Comparison of ENCODE assay signal across 9 cellular contexts in the genomic region with DNA sequence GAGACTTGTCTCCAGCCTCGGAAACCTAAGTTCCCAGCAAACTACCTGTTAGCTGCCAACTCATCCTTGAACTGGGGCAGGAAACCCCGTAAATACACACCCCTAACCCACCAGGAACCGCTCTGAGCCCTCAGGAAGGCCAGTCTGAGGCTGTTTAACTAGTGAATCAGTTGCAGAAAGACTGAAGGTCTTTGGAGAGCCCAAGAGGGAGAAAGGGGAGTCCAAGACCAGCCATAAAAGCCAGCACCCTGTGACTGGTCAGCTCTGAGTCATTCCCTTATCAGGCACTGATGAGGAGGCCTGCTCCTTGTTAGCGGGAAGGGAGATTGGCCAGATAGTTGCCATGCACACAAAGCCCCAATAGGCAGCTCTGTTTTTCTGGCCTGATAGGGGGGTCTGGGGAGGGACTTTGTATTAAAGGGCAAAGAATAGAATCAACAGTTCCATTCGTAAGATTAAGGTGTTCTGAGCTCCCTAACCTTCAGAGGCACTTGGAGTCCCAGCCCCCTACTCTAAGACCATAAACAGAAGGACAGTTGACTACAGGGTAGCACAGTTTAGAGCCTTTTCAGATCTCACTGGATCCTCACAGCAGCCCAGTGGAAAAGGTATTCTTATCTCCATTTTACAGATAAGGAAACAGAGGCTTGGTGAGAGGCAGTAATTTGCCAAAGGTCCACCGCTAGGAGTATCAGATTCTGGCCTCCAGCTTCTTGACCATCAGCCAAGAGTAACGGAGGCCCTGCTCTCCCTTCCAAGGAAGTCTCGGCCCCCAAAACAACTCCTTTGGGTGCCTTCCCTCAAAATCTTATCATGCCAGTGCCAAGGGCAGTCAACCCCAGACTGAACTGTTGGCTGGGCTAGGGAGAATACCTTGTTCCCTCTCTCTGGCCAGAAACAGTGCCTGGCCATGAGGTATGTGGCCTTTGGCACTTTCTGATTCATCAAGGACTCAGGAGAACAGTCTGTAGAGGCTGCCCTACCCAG. TPM values are rescaled to one million over a fixed set of nuclear protein-coding genes. Genes with fewer than 3 reads are reported as not detected.
A peak's percentile ranks its signal among the peaks of the same experiment; 100 is the strongest.
DNase-seq lines count a peak whose midpoint lies in the region; ATAC-seq and TF ChIP-seq lines count a peak whose summit lies in the region.
"Had no signal": no experiment of that assay in that cellular context is flagged by ENCODE, and none has a peak within 500 bp of the region (broad histone marks: within the 10 kb centered on the region; RNA-seq: fewer than 3 reads in every experiment).

No MANE protein-coding gene starts in this region.

- TF ChIP-seq CTCF in AG04450 (IDR thresholded peaks at IDR 0.05; ENCODE audit: low read depth, low read length), result no peak
- TF ChIP-seq CTCF in mammary epithelial cell (conservative IDR thresholded peaks at IDR 0.05 in 1 of 2, IDR thresholded peaks at IDR 0.05 in 1 of 2; ENCODE audit: extremely low read depth in 1 of 2, insufficient read depth in 1 of 2, low read depth in 1 of 2, low read length in 2 of 2), result no peak
- TF ChIP-seq CTCF in mesothelial cell of epicardium (IDR thresholded peaks at IDR 0.05; ENCODE audit: unreplicated experiment), result no peak

- H3K36me3 ChIP-seq in HUES6 (ENCODE audit: control insufficient read depth, insufficient read depth, low read length) (no peaks in the 10 kb centered on the region; the same call in 1 of the 2 replicates), mammary epithelial cell (ENCODE audit: insufficient read depth, low read length) (no peaks in the 10 kb centered on the region)

- H3K79me2 ChIP-seq in mammary epithelial cell (ENCODE audit: insufficient read depth, low read length), result no peaks in the 10 kb centered on the region

- H3K4me1 Mint-ChIP-seq in mesothelial cell of epicardium, result peaks cover 58% of the 10 kb centered on the region

- TSS peak; percentile 94 for BruUV-seq in mammary epithelial cell (replicated peaks; lab: Mats Ljungman, UMichigan)

- H3K27ac ChIP-seq in AG04450 (ENCODE audit: low read depth, low read length), result peak overlapping the region; percentile 81
- peak overlapping the region; percentile 78; the same call in 1 of the 2 replicates for H3K27ac ChIP-seq in HUES6 (ENCODE audit: low read depth, low read length)
- peak overlapping the region; percentile 67 for H3K27ac ChIP-seq in mammary epithelial cell (ENCODE audit: insufficient read depth, low read depth, low read length)

- H3K4me2 ChIP-seq in mammary epithelial cell (ENCODE audit: insufficient read depth, low read depth, low read length), result peak overlapping the region; percentile 2

- CTCF ChIA-PET in AG04450 (lab: Charles Lee) (interaction anchor here (1.0 to 3.8 kb wide), 2 partner anchors 19 to 119 kb away, joined by 4 to 26 read pairs; no protein-coding TSS in a partner anchor), mammary epithelial cell (lab: Charles Lee; ENCODE audit: low non-redundant PET) (no interaction called here)

- DNase-seq in AG04450 (ENCODE audit: low read depth, low spot score) (peak; percentile 61), mammary epithelial cell (peak; percentile 91), mesothelial cell of epicardium (ENCODE audit: low spot score in 2 of 2, unreplicated experiment in 2 of 2) (no peak), Ammon's horn (ENCODE audit: low spot score) (no peak)
- no peak for DNase-seq in activated naive CD4-positive, alpha-beta T cell treated with anti-CD3 and anti-CD28 coated beads, Interleukin-2, amount 50 U/mL, for 72 hours (ENCODE audit: low spot score in 2 of 2)
- DNase-seq in stimulated activated naive CD4-positive, alpha-beta T cell (lab: John Stamatoyannopoulos, UW), result no peak

- peak overlapping the region; percentile 12 for H2AFZ ChIP-seq in mammary epithelial cell (ENCODE audit: low read depth, low read length)

- H3K9ac ChIP-seq in HUES6 (ENCODE audit: low read length), result peak overlapping the region; percentile 77
- no peak overlapping the region for H3K9ac ChIP-seq in mammary epithelial cell (ENCODE audit: insufficient read depth, low read length)

- ATAC-seq in activated naive CD4-positive, alpha-beta T cell treated with anti-CD3 and anti-CD28 coated beads, Interleukin-2, amount 50 U/mL, for 72 hours, result no peak
- ATAC-seq in HG02798 (IDR thresholded peaks at IDR 0.05; ENCODE audit: poor library complexity, unreplicated experiment), result no peak

- 49% methylated on average over 7 of the region's 8 CpGs for WGBS in mammary epithelial cell (ENCODE audit: low coverage, missing lambda C conversion rate)

- H3K9me3 Mint-ChIP-seq in mesothelial cell of epicardium, result no peaks in the 10 kb centered on the region
- H3K9me3 Mint-ChIP-seq in activated naive CD4-positive, alpha-beta T cell treated with anti-CD3 and anti-CD28 coated beads, Interleukin-2, amount 50 U/mL, for 72 hours, result no peaks in the 10 kb centered on the region

- dilution Hi-C loops in mammary epithelial cell (cut with HindIII; ENCODE audit: low sequenced_read_pairs), result loop anchor here (5.0 to 10.0 kb wide), 2 partner anchors 57 to 616 kb away; partner anchors contain the start of gene KRT14

- in situ Hi-C loops in mammary epithelial cell (cut with MboI; ENCODE audit: low sequenced_read_pairs in 2 of 2), result no loop called here

- POLR2A ChIA-PET in AG04450 (lab: Yijun Ruan, JAX), result interaction anchor here (1.0 kb wide), 1 partner anchor 159 kb away, joined by 3 read pairs; no protein-coding TSS in a partner anchor

- H3K4me1 ChIP-seq in HUES6 (ENCODE audit: control insufficient read depth, insufficient read depth, low read length), result peaks cover 39% of the 10 kb centered on the region
- H3K4me1 ChIP-seq in mammary epithelial cell (ENCODE audit: insufficient read depth, low read length), result peaks cover 27% of the 10 kb centered on the region

- H3K27ac Mint-ChIP-seq in mesothelial cell of epicardium, result peak overlapping the region; percentile 95
- H3K27ac Mint-ChIP-seq in activated naive CD4-positive, alpha-beta T cell treated with anti-CD3 and anti-CD28 coated beads, Interleukin-2, amount 50 U/mL, for 72 hours, result no peak overlapping the region

- peaks cover 6% of the 10 kb centered on the region for H3K36me3 Mint-ChIP-seq in mesothelial cell of epicardium
- peaks cover 0 to 5% of the 10 kb centered on the region in 2 donors for H3K36me3 Mint-ChIP-seq in activated naive CD4-positive, alpha-beta T cell treated with anti-CD3 and anti-CD28 coated beads, Interleukin-2, amount 50 U/mL, for 72 hours

- H3K27me3 Mint-ChIP-seq in mesothelial cell of epicardium (ENCODE audit: low read depth), result peaks cover 17% of the 10 kb centered on the region

- no peaks in the 10 kb centered on the region; the same call in 1 of the 2 replicates for H3K9me3 ChIP-seq in AG04450 (ENCODE audit: control insufficient read depth, insufficient read depth, low read length)
- H3K9me3 ChIP-seq in HUES6 (ENCODE audit: control insufficient read depth, insufficient read depth, low read depth, low read length), result no peaks in the 10 kb centered on the region
- H3K9me3 ChIP-seq in mammary epithelial cell (replicated peaks; ENCODE audit: insufficient read depth, low read length), result no peaks in the 10 kb centered on the region

- H4K20me1 ChIP-seq in mammary epithelial cell (ENCODE audit: insufficient read depth, low read length), result no peaks in the 10 kb centered on the region

- H3K4me3 ChIP-seq in AG04450 (ENCODE audit: low read depth, low read length) (no peak overlapping the region), HUES6 (ENCODE audit: low read depth, low read length) (no peak overlapping the region; the same call in 1 of the 2 replicates), mammary epithelial cell (replicated peaks in 1 of 3; ENCODE audit: insufficient read depth in 1 of 3, low read depth in 2 of 3, low read length in 3 of 3) (no peak overlapping the region)

- H3K27me3 ChIP-seq in AG04450 (ENCODE audit: control insufficient read depth, insufficient read depth, low read length) (no peaks in the 10 kb centered on the region), HUES6 (ENCODE audit: control insufficient read depth, insufficient read depth, low read length) (no peaks in the 10 kb centered on the region), mammary epithelial cell (ENCODE audit: insufficient read depth, low read length) (no peaks in the 10 kb centered on the region)

- H3K4me3 Mint-ChIP-seq in mesothelial cell of epicardium, result no peak overlapping the region

- intact Hi-C loops in mammary epithelial cell (cut with micrococcal nuclease), result no loop called here

RNA-seq across cellular contexts. Expression of gene KRT19, which starts 2.2 kb away (rescaled TPM):
- polyA plus RNA-seq in AG04450 (2011; rRNA removed) (19.7 and 27.6 TPM in 2 replicates), mammary epithelial cell (1.7 TPM)
- polyA minus RNA-seq in AG04450 (2011; rRNA and poly(A)+ RNA removed), result 18.9 and 26.3 TPM in 2 replicates
- total RNA-seq in mammary epithelial cell (10 to 100 TPM in 1 of 2 donors, not detected in 1; 29.3 TPM), mesothelial cell of epicardium (366 to 377 TPM (median 368 TPM) in 3 replicates)
- not detected for polyA minus RNA-seq in mammary epithelial cell
- total RNA-seq in activated naive CD4-positive, alpha-beta T cell treated with anti-CD3 and anti-CD28 coated beads, Interleukin-2, amount 50 U/mL, for 72 hours, result not detected
- total RNA-seq: T-helper 2 cell treated with Interferon-gamma antibody and Interleukin-4, amounts not matched to agents 100 ng/mL and 5 ng/mL, for 36 hours had no signal

RNA-seq across cellular contexts. Expression of gene KRT15, which starts 11.7 kb away (rescaled TPM):
- polyA plus RNA-seq in AG04450 (2011; rRNA removed), result 1.4 and 1.8 TPM in 2 replicates
- polyA minus RNA-seq in AG04450 (2011; rRNA and poly(A)+ RNA removed), result 0.22 and 1.3 TPM in 2 replicates
- 1,000 to 10,000 TPM in 1 of 2 donors, 100 to 1,000 TPM in 1; 302 to 1,980 TPM for total RNA-seq in mammary epithelial cell
- polyA plus RNA-seq in mammary epithelial cell, result 2,083 TPM
- 1,726 TPM for polyA minus RNA-seq in mammary epithelial cell
- 8.5 to 10.2 TPM (median 8.7 TPM) in 3 replicates for total RNA-seq in mesothelial cell of epicardium
- total RNA-seq in activated naive CD4-positive, alpha-beta T cell treated with anti-CD3 and anti-CD28 coated beads, Interleukin-2, amount 50 U/mL, for 72 hours, result not detected
- total RNA-seq: T-helper 2 cell treated with Interferon-gamma antibody and Interleukin-4, amounts not matched to agents 100 ng/mL and 5 ng/mL, for 36 hours had no signal

RNA-seq across cellular contexts. Expression of gene KRT13, which starts 24.9 kb away (rescaled TPM):
- polyA plus RNA-seq in AG04450 (2011; rRNA removed) (0.05 TPM in 1 of 2 replicates, not detected in the other), mammary epithelial cell (1.2 TPM)
- not detected in 2 replicates for polyA minus RNA-seq in AG04450 (2011; rRNA and poly(A)+ RNA removed)
- total RNA-seq in mammary epithelial cell (1 to 10 TPM in 1 of 2 donors, under 1 TPM in 1; 0.17 to 1.4 TPM), mesothelial cell of epicardium (5.3 to 7.0 TPM (median 6.3 TPM) in 3 replicates)
- not detected for polyA minus RNA-seq in mammary epithelial cell
- total RNA-seq in activated naive CD4-positive, alpha-beta T cell treated with anti-CD3 and anti-CD28 coated beads, Interleukin-2, amount 50 U/mL, for 72 hours, result not detected
- total RNA-seq: T-helper 2 cell treated with Interferon-gamma antibody and Interleukin-4, amounts not matched to agents 100 ng/mL and 5 ng/mL, for 36 hours had no signal

RNA-seq across cellular contexts. Expression of gene KRT36, which starts 40.6 kb away (rescaled TPM):
- polyA plus RNA-seq in AG04450 (2011; rRNA removed), result not detected in 2 replicates
- not detected in 2 replicates for polyA minus RNA-seq in AG04450 (2011; rRNA and poly(A)+ RNA removed)
- total RNA-seq in mammary epithelial cell, result not detected
- not detected for polyA plus RNA-seq in mammary epithelial cell
- not detected for polyA minus RNA-seq in mammary epithelial cell
- total RNA-seq in mesothelial cell of epicardium, result not detected in 3 replicates
- not detected for total RNA-seq in activated naive CD4-positive, alpha-beta T cell treated with anti-CD3 and anti-CD28 coated beads, Interleukin-2, amount 50 U/mL, for 72 hours
- total RNA-seq: T-helper 2 cell treated with Interferon-gamma antibody and Interleukin-4, amounts not matched to agents 100 ng/mL and 5 ng/mL, for 36 hours had no signal

RNA-seq across cellular contexts. Expression of gene KRT9, which starts 41.5 kb away (rescaled TPM):
- polyA plus RNA-seq in AG04450 (2011; rRNA removed) (not detected in 2 replicates), mammary epithelial cell (0.35 TPM)
- not detected in 2 replicates for polyA minus RNA-seq in AG04450 (2011; rRNA and poly(A)+ RNA removed)
- total RNA-seq in mammary epithelial cell (under 1 TPM; 0.17 to 0.80 TPM), mesothelial cell of epicardium (not detected in 3 replicates)
- not detected for polyA minus RNA-seq in mammary epithelial cell
- total RNA-seq in activated naive CD4-positive, alpha-beta T cell treated with anti-CD3 and anti-CD28 coated beads, Interleukin-2, amount 50 U/mL, for 72 hours, result not detected
- total RNA-seq: T-helper 2 cell treated with Interferon-gamma antibody and Interleukin-4, amounts not matched to agents 100 ng/mL and 5 ng/mL, for 36 hours had no signal

Comparison
In these comparisons a context has a peak if more than half of its experiments do, and no peak if none do; other contexts are left out.
1. DNase-seq: peak in AG04450 (single experiment) and mammary epithelial cell (single experiment); none in mesothelial cell of epicardium (0 of 2), activated naive CD4-positive, alpha-beta T cell treated with anti-CD3 and anti-CD28 coated beads, Interleukin-2, amount 50 U/mL, for 72 hours (0 of 2), Ammon's horn (single experiment) and stimulated activated naive CD4-positive, alpha-beta T cell (0 of 6).
2. RNA of gene KRT19, which starts 2.2 kb away (total RNA-seq): 366 to 377 TPM in mesothelial cell of epicardium; 29.3 TPM in mammary epithelial cell and not detected in activated naive CD4-positive, alpha-beta T cell treated with anti-CD3 and anti-CD28 coated beads, Interleukin-2, amount 50 U/mL, for 72 hours; every median in the first group is over 10 times any median in the second.
3. RNA of gene KRT15, which starts 11.7 kb away (total RNA-seq): 302 to 1,980 TPM in mammary epithelial cell; 8.5 to 10.2 TPM in mesothelial cell of epicardium and not detected in activated naive CD4-positive, alpha-beta T cell treated with anti-CD3 and anti-CD28 coated beads, Interleukin-2, amount 50 U/mL, for 72 hours; every median in the first group is over 10 times any median in the second.
4. Peak in every context shown above with its lines, with median percentiles within 50 percentile points of each other: H3K27ac ChIP-seq.